9 cellular contexts compared by ENCODE assay signal in genomic region chr17:19111801-19112458, GRCh38. TPM values are rescaled to one million over a fixed set of nuclear protein-coding genes. Genes with fewer than 3 reads are reported as not detected.
DNase-seq lines count a peak whose midpoint lies in the region; ATAC-seq and TF ChIP-seq lines count a peak whose summit lies in the region.
"Not testable (repeated sequence)": the region's sequence is repeated elsewhere in the genome, so short reads cannot be mapped to it uniquely, and the experiment has no call there.
"Had no signal": no experiment of that assay in that cellular context is flagged by ENCODE, and none has a peak within 500 bp of the region (broad histone marks: within the 10 kb centered on the region; RNA-seq: fewer than 3 reads in every experiment).

No MANE protein-coding gene starts in this region.

- H3K9ac ChIP-seq in DND-41 (ENCODE audit: low read depth, low read length); parathyroid adenoma: not testable (repeated sequence)

- not testable (repeated sequence) for H3K9me3 Mint-ChIP-seq in activated CD4-positive, alpha-beta memory T cell treated with anti-CD3 and anti-CD28 coated beads for 36 hours; central memory CD8-positive, alpha-beta T cell; stimulated activated naive CD8-positive, alpha-beta T cell treated with anti-CD3 and anti-CD28 coated beads, Interleukin-15, Interleukin-2, amounts not matched to agents 100 ng/mL and 50 ng/mL, for 24 hours

- H3K27ac ChIP-seq in DND-41 (ENCODE audit: low read length); iPS DF 6.9 (ENCODE audit: low read length): not testable (repeated sequence)
- peak overlapping the region; percentile 69 for H3K27ac ChIP-seq in parathyroid adenoma

- H3K4me1 ChIP-seq in DND-41 (ENCODE audit: insufficient read depth, low read length); iPS DF 6.9 (ENCODE audit: control insufficient read depth, insufficient read depth, low read length); parathyroid adenoma: not testable (repeated sequence)

- ATAC-seq in DND-41 (ENCODE audit: insufficient read depth, low read depth), result peak; percentile 5; the same call in 1 of the 3 replicates
- ATAC-seq in central memory CD8-positive, alpha-beta T cell (replicated peaks; ENCODE audit: extremely low read depth, poor library complexity, severe bottlenecking), result not testable (repeated sequence)

- not testable (repeated sequence) for H3K27me3 ChIP-seq in DND-41 (ENCODE audit: insufficient read depth, low read length, poor library complexity); iPS DF 6.9 (ENCODE audit: control insufficient read depth, insufficient read depth, low read length); parathyroid adenoma (ENCODE audit: control insufficient read depth, insufficient read depth, low read length)

- CTCF ChIA-PET in activated CD4-positive, alpha-beta memory T cell treated with anti-CD3 and anti-CD28 coated beads for 36 hours (lab: Charles Lee), result not testable (repeated sequence)

- TF ChIP-seq CTCF in DND-41 (IDR thresholded peaks at IDR 0.05; ENCODE audit: borderline replicate concordance, extremely low read depth, low read length, poor library complexity, severe bottlenecking); HFF-Myc (IDR thresholded peaks at IDR 0.05; ENCODE audit: low read depth, low read length, missing control alignments); parathyroid adenoma (IDR thresholded peaks at IDR 0.05): not testable (repeated sequence)

- not testable (repeated sequence) for H3K79me2 ChIP-seq in DND-41 (ENCODE audit: insufficient read depth, low read length); parathyroid adenoma

- intact Hi-C loops in activated CD4-positive, alpha-beta memory T cell treated with anti-CD3 and anti-CD28 coated beads for 36 hours (cut with micrococcal nuclease), result not testable (repeated sequence)

- peak overlapping the region; percentile 75 for H3K4me3 Mint-ChIP-seq in activated CD4-positive, alpha-beta memory T cell treated with anti-CD3 and anti-CD28 coated beads for 36 hours
- H3K4me3 Mint-ChIP-seq in central memory CD8-positive, alpha-beta T cell, result peak overlapping the region; percentile 52
- H3K4me3 Mint-ChIP-seq in stimulated activated naive CD8-positive, alpha-beta T cell treated with anti-CD3 and anti-CD28 coated beads, Interleukin-15, Interleukin-2, amounts not matched to agents 100 ng/mL and 50 ng/mL, for 24 hours, result peak overlapping the region; percentile 62

- POLR2A ChIA-PET in activated CD4-positive, alpha-beta memory T cell treated with anti-CD3 and anti-CD28 coated beads for 36 hours (lab: Charles Lee), result not testable (repeated sequence)

- H3K4me2 ChIP-seq in DND-41 (ENCODE audit: insufficient read depth, low read length); parathyroid adenoma (ENCODE audit: low read length): not testable (repeated sequence)

- not testable (repeated sequence) for H3K9me3 ChIP-seq in DND-41 (ENCODE audit: insufficient read depth, low read length, severe bottlenecking); iPS DF 6.9 (ENCODE audit: control insufficient read depth, insufficient read depth, low read length); parathyroid adenoma (ENCODE audit: control insufficient read depth, low read length)

- not testable (repeated sequence) for H4K20me1 ChIP-seq in DND-41 (ENCODE audit: insufficient read depth, low read length)

- H3K4me3 ChIP-seq in DND-41 (ENCODE audit: low read depth in 1 of 2, low read length in 2 of 2); HFF-Myc (replicated peaks; ENCODE audit: low read depth, low read length); iPS DF 6.9 (ENCODE audit: low read length); parathyroid adenoma (ENCODE audit: low read depth, low read length): not testable (repeated sequence)

- H3K27me3 Mint-ChIP-seq in activated CD4-positive, alpha-beta memory T cell treated with anti-CD3 and anti-CD28 coated beads for 36 hours; central memory CD8-positive, alpha-beta T cell; stimulated activated naive CD8-positive, alpha-beta T cell treated with anti-CD3 and anti-CD28 coated beads, Interleukin-15, Interleukin-2, amounts not matched to agents 100 ng/mL and 50 ng/mL, for 24 hours: not testable (repeated sequence)

- peak overlapping the region; percentile 92 for H3K27ac Mint-ChIP-seq in activated CD4-positive, alpha-beta memory T cell treated with anti-CD3 and anti-CD28 coated beads for 36 hours
- peak overlapping the region; percentile 68 for H3K27ac Mint-ChIP-seq in central memory CD8-positive, alpha-beta T cell (ENCODE audit: low read depth)
- H3K27ac Mint-ChIP-seq in stimulated activated naive CD8-positive, alpha-beta T cell treated with anti-CD3 and anti-CD28 coated beads, Interleukin-15, Interleukin-2, amounts not matched to agents 100 ng/mL and 50 ng/mL, for 24 hours, result peak overlapping the region; percentile 81

- WGBS in iPS DF 6.9 (ENCODE audit: insufficient coverage, insufficient read length), result no CpG with 5 or more reads among the region's 47 CpGs

- H3K4me1 Mint-ChIP-seq in activated CD4-positive, alpha-beta memory T cell treated with anti-CD3 and anti-CD28 coated beads for 36 hours (ENCODE audit: low read depth); central memory CD8-positive, alpha-beta T cell; stimulated activated naive CD8-positive, alpha-beta T cell treated with anti-CD3 and anti-CD28 coated beads, Interleukin-15, Interleukin-2, amounts not matched to agents 100 ng/mL and 50 ng/mL, for 24 hours (ENCODE audit: low read depth): not testable (repeated sequence)

- H3K36me3 ChIP-seq in DND-41 (ENCODE audit: insufficient read depth, low read length); iPS DF 6.9 (ENCODE audit: control insufficient read depth, insufficient read depth, low read length); parathyroid adenoma (ENCODE audit: control insufficient read depth, insufficient read depth, low read length): not testable (repeated sequence)

- not testable (repeated sequence) for H3K36me3 Mint-ChIP-seq in activated CD4-positive, alpha-beta memory T cell treated with anti-CD3 and anti-CD28 coated beads for 36 hours; central memory CD8-positive, alpha-beta T cell (ENCODE audit: insufficient read depth); stimulated activated naive CD8-positive, alpha-beta T cell treated with anti-CD3 and anti-CD28 coated beads, Interleukin-15, Interleukin-2, amounts not matched to agents 100 ng/mL and 50 ng/mL, for 24 hours (ENCODE audit: low read depth)

- H2AFZ ChIP-seq in DND-41 (ENCODE audit: low read depth, low read length); parathyroid adenoma: not testable (repeated sequence)

- not testable (repeated sequence) for DNase-seq in DND-41
- DNase-seq in HFF-Myc (ENCODE audit: extremely low read depth, low read depth) (peak; percentile 39), NAMALWA (ENCODE audit: low spot score) (peak; percentile 84), iPS DF 6.9 (ENCODE audit: low read depth, low spot score) (peak; percentile 67)
- peak; percentile 80 for DNase-seq in activated CD4-positive, alpha-beta memory T cell treated with anti-CD3 and anti-CD28 coated beads for 36 hours
- DNase-seq in central memory CD8-positive, alpha-beta T cell (ENCODE audit: low spot score in 2 of 2), result peak; percentile 48 to 86

RNA-seq across cellular contexts. Expression of gene GRAPL, which starts 15.5 kb away (rescaled TPM):
- total RNA-seq in activated CD4-positive, alpha-beta memory T cell treated with anti-CD3 and anti-CD28 coated beads for 36 hours, result 1 to 10 TPM; 3.2 to 3.5 TPM
- total RNA-seq: vagina had no signal
